In genomic region chr3:157542711-157543485, GRCh38 we compare ENCODE assay signal across 1 cellular context.
TF ChIP-seq lines count a peak whose summit lies in the region.

No MANE protein-coding gene starts in this region.

TF ChIP-seq in GM23338, 12 proteins besides CTCF, POLR2A, EP300 and RAD21 (continued from another document):
- TF ChIP-seq ETS1 (IDR thresholded peaks at IDR 0.05), result no peak
